Comparison of ENCODE assay signal across 25 cellular contexts in the genomic region with DNA sequence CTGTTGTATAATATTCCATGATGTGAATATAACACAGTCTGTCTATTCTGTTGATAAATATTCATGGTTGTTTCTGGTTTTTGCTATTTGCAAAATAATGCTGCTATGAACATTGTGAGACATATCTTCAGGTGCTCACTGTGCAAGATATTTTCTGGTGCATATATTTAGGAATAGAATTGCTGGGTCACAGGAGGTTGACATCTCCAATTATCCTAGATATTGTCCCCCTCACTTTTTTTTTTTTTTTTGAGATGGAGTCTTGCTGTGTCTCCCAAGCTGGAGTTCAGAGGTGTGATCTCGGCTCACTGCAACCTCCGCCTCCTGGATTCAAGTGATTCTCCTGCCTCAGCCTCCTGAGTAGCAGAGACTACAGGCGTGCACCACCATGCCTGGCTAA. TPM values are rescaled to one million over a fixed set of nuclear protein-coding genes. Genes with fewer than 3 reads are reported as not detected.
"Had no signal": no experiment of that assay in that cellular context is flagged by ENCODE, and none has a peak within 500 bp of the region (broad histone marks: within the 10 kb centered on the region; RNA-seq: fewer than 3 reads in every experiment).

No MANE protein-coding gene starts in this region.

- H3K79me2 ChIP-seq: hepatocyte had no signal

- H3K9me3 ChIP-seq: left ventricle myocardium inferior, ovary, tibial artery, upper lobe of right lung, vagina had no signal

- H3K27me3 ChIP-seq: hepatocyte, neural progenitor cell, ovary, tibial artery, upper lobe of right lung, vagina had no signal

- H3K9ac ChIP-seq: neural progenitor cell had no signal

- ATAC-seq: right cardiac atrium; stimulated activated naive CD8-positive, alpha-beta T cell treated with anti-CD3 and anti-CD28 coated beads, Interleukin-15, Interleukin-2, amounts not matched to agents 100 U/mL and 50 U/mL, for 24 hours had no signal

- H3K27ac ChIP-seq: hepatocyte, left ventricle myocardium inferior, neural progenitor cell, ovary, tibial artery, vagina had no signal

- H3K4me1 ChIP-seq: left ventricle myocardium inferior, tibial artery, upper lobe of right lung, vagina had no signal

- H3K27ac Mint-ChIP-seq: endodermal cell; natural killer cell treated with Interleukin-12 subunit alpha and Interleukin-12 subunit beta and Interleukin-15 and Interleukin-18, amount 100 ng/mL, for 72 hours; neural progenitor cell had no signal

- H3K36me3 Mint-ChIP-seq: natural killer cell treated with Interleukin-12 subunit alpha and Interleukin-12 subunit beta and Interleukin-15 and Interleukin-18, amount 100 ng/mL, for 72 hours; neural progenitor cell had no signal

- H3K9me3 Mint-ChIP-seq: endodermal cell; natural killer cell treated with Interleukin-12 subunit alpha and Interleukin-12 subunit beta and Interleukin-15 and Interleukin-18, amount 100 ng/mL, for 72 hours; neural progenitor cell had no signal

- DNase-seq: effector CD4-positive, alpha-beta T cell; endodermal cell; kidney; left cardiac atrium; left ventricle myocardium inferior; mesenchymal stem cell; midbrain; nucleus accumbens; ovary; right cardiac atrium; small intestine; stimulated activated CD4-positive, alpha-beta T cell treated with anti-CD3 and anti-CD28 coated beads, Interleukin-12 subunit alpha, Interleukin-12 subunit beta, amount 100 ng/mL, for 4 hours; stimulated activated naive CD8-positive, alpha-beta T cell treated with anti-CD3 and anti-CD28 coated beads, Interleukin-15, Interleukin-2, amounts not matched to agents 100 U/mL and 50 U/mL, for 24 hours; tibial artery; upper lobe of right lung had no signal

- H3K4me3 Mint-ChIP-seq: endodermal cell; natural killer cell treated with Interleukin-12 subunit alpha and Interleukin-12 subunit beta and Interleukin-15 and Interleukin-18, amount 100 ng/mL, for 72 hours; neural progenitor cell had no signal

- H3K4me2 ChIP-seq: hepatocyte, neural progenitor cell had no signal

- H3K4me3 ChIP-seq: hepatocyte, left ventricle myocardium inferior, lung, neural progenitor cell, ovary, tibial artery, upper lobe of right lung, vagina had no signal

- H2AFZ ChIP-seq: hepatocyte, neural progenitor cell had no signal

- H3K36me3 ChIP-seq: left ventricle myocardium inferior, neural progenitor cell, ovary, tibial artery, upper lobe of right lung, vagina had no signal

- FAIRE-seq: endothelial cell of umbilical vein, kidney, small intestine had no signal

RNA-seq across cellular contexts. Expression of gene CRYBA1, which starts 52.0 kb away (rescaled TPM):
- total RNA-seq: dermis microvascular lymphatic vessel endothelial cell; endodermal cell; endothelial cell of umbilical vein; hepatocyte; kidney; left cardiac atrium; left ventricle myocardium inferior; lung; natural killer cell treated with Interleukin-12 subunit alpha and Interleukin-12 subunit beta and Interleukin-15 and Interleukin-18, amount 100 ng/mL, for 72 hours; ovary; posterior vena cava; right cardiac atrium; temporal lobe; upper lobe of right lung; vagina had no signal
- polyA plus RNA-seq: endothelial cell of umbilical vein, esophagus, hepatocyte, lung, ovary, right cardiac atrium, small intestine had no signal
